In the genomic region with DNA sequence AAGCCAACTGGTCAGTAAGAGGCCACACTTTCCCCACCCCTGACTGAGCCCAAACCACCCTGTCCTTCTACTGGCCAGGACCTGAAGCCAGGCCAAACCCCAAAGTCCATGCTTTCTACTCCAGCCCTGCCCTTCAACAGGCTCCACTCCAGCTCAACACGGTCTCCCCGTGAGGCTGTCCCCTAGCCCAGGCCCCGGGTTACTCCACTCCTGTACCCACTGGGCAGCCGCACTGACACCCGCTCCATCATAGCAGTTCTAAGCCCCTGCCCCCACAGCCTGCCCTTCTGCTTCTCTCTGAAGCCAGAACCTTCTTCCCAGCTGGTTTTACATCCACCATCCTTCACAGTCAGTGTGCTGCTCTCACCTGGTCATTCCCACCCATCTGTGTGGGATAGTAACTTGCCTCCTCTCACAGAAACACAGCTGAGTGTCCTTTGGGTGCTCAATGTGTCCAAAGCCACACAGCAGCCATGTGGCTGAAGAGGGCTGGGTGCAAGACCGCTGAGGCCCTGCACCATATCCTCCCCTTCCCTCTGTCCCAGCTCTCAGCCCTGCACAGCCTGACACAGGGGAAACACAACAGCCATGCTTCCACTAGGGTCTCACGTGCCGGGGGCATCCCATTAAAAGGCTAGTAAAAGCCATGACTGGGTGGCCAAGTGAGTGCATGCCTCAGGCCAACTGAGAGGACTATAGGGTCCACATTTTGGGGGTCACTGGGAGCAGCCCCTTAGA, we compare ENCODE assay signal across 1 cellular context.
TF ChIP-seq lines count a peak whose summit lies in the region.

No MANE protein-coding gene starts in this region.

TF ChIP-seq in HEK293, 187 proteins besides CTCF, POLR2A, EP300 and RAD21 (continued from another document):
- TF ChIP-seq REST (tag by site-specific recombination; IDR thresholded peaks at IDR 0.05), result no peak
